ENCODE assay signal across 8 cellular contexts in the genomic region with DNA sequence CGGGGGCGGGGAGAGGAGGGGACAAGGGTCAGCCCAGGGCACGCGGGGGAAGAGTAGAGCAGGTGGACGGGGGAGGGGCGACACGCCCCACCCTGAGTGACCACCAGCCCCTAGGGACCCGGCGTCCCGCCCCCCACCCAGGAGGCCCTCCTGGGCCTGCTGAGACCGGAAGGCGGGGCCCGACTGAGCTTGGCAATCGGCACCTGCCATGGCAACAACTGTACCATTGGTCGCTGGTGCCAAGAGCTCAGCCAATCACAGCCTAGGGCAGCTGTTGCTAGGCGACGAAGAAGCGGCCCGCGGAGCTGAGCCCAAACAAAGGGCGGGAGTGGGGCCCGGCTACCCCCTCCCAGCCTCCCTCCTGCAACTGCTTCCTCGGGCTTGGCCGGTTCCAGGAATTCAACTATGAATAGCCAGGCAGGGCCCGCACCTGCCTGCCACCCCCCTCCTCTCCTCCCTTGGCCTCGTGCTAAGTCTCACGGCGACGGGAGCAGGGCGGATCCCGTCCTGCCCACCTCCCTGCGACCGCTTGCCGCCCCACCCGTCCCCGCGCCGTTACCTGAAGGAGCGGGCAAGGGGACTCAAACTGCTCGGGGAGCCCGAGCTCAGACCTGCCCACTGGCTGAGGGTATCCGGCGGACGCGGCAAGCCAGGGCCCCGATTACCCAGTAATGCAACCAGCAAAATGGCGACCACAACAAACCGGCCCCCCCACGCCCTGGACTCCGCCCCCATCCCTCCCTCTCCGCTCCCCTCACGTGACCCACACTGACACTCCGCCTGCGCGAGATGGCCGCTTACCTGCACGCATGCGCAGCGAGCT. TPM values are rescaled to one million over a fixed set of nuclear protein-coding genes. Genes with fewer than 3 reads are reported as not detected.
DNase-seq lines count a peak whose midpoint lies in the region; ATAC-seq and TF ChIP-seq lines count a peak whose summit lies in the region.

A gene (minus strand): TSS at position 699 of the 823 bp plus-strand sequence. CDS start 2,295 bp downstream, outside the sequence.

- intact Hi-C loops in activated CD4-positive, alpha-beta memory T cell treated with anti-CD3 and anti-CD28 coated beads for 36 hours (cut with micrococcal nuclease): loop anchor here (1.0 kb wide), 2 partner anchors 9 to 13 kb away; a partner anchor contains a TSS
- intact Hi-C loops in dorsolateral prefrontal cortex (cut with DNase I): loop anchor here (1.0 to 10.0 kb wide), 3 partner anchors 9 to 381 kb away; a partner anchor contains a TSS
- intact Hi-C loops in left lung (cut with DNase I): no loop called here

- peak within 1 kb of the TSS; percentile 58 for H3K4me3 Mint-ChIP-seq in activated CD4-positive, alpha-beta memory T cell treated with anti-CD3 and anti-CD28 coated beads for 36 hours

- H3K79me2 ChIP-seq in ACC112 (ENCODE audit: control insufficient read depth, insufficient read depth, low read length, unreplicated experiment): peaks cover 1% of the 10 kb centered on the region

- peaks cover 26% of the 10 kb centered on the region for H3K4me1 Mint-ChIP-seq in activated CD4-positive, alpha-beta memory T cell treated with anti-CD3 and anti-CD28 coated beads for 36 hours (ENCODE audit: low read depth)

- peaks cover 4% of the 10 kb centered on the region; the same call in 1 of the 2 replicates for H3K36me3 ChIP-seq in ACC112 (ENCODE audit: insufficient read depth, low read length)
- H3K36me3 ChIP-seq in left lung: peaks cover 1 to 74% of the 10 kb centered on the region in 2 donors

- H3K9me3 Mint-ChIP-seq in activated CD4-positive, alpha-beta memory T cell treated with anti-CD3 and anti-CD28 coated beads for 36 hours: no peaks in the 10 kb centered on the region

- no peaks in the 10 kb centered on the region for H3K27me3 ChIP-seq in ACC112 (ENCODE audit: insufficient read depth, low read length)
- H3K27me3 ChIP-seq in dorsolateral prefrontal cortex: no peaks in the 10 kb centered on the region
- no peaks in the 10 kb centered on the region for H3K27me3 ChIP-seq in left lung

- peak within 1 kb of the TSS; percentile 50 for H2AFZ ChIP-seq in ACC112 (ENCODE audit: low read length, unreplicated experiment)

- ATAC-seq in GM18868 (IDR thresholded peaks at IDR 0.05; ENCODE audit: unreplicated experiment) (peak; percentile 89), HG03103 (IDR thresholded peaks at IDR 0.05; ENCODE audit: low read depth, unreplicated experiment) (peak; percentile 78), left lung (peak; percentile 96)

- POLR2A ChIA-PET in activated CD4-positive, alpha-beta memory T cell treated with anti-CD3 and anti-CD28 coated beads for 36 hours (lab: Charles Lee): interaction anchor here (1.2 to 2.1 kb wide), 5 partner anchors 9 to 137 kb away, joined by 3 to 20 read pairs (median 8); a partner anchor contains a TSS

- TF ChIP-seq CTCF in dorsolateral prefrontal cortex (IDR thresholded peaks at IDR 0.05 in 54 of 56, conservative IDR thresholded peaks at IDR 0.05 in 2 of 56; ENCODE audit: low read depth in 1 of 56, partially characterized antibody in 56 of 56) (peak in 4 of 56 donors; percentile 13 to 30 (median 20)), left lung (IDR thresholded peaks at IDR 0.05) (no peak)

- H3K36me3 Mint-ChIP-seq in activated CD4-positive, alpha-beta memory T cell treated with anti-CD3 and anti-CD28 coated beads for 36 hours: peaks cover 52% of the 10 kb centered on the region

- H3K27me3 Mint-ChIP-seq in activated CD4-positive, alpha-beta memory T cell treated with anti-CD3 and anti-CD28 coated beads for 36 hours: no peaks in the 10 kb centered on the region

- DNase-seq in NCI-H345 treated with DMSO at 0.1 percent for 48 hours (lab: John Stamatoyannopoulos, UW; ENCODE audit: unreplicated experiment) (peak; percentile 99), dorsolateral prefrontal cortex (peak; percentile 96 to 99 (median 98)), left lung (peak; percentile 98)
- peak; percentile 98 for DNase-seq in activated CD4-positive, alpha-beta memory T cell treated with anti-CD3 and anti-CD28 coated beads for 36 hours
- peak; percentile 94 to 96 for DNase-seq in stimulated activated CD4-positive, alpha-beta T cell treated with anti-CD3 and anti-CD28 coated beads, Interleukin-2, amount 100 ng/mL, for 24 hours

- CTCF ChIA-PET in activated CD4-positive, alpha-beta memory T cell treated with anti-CD3 and anti-CD28 coated beads for 36 hours (lab: Charles Lee): interaction anchor here (0.6 to 2.2 kb wide), 9 partner anchors 9 to 307 kb away, joined by 3 to 56 read pairs (median 4); a partner anchor contains a TSS

- H3K27ac ChIP-seq in ACC112 (ENCODE audit: low read depth, low read length) (peak within 1 kb of the TSS; percentile 91), dorsolateral prefrontal cortex (peak within 1 kb of the TSS; percentile 69 to 99 (median 94)), left lung (peak within 1 kb of the TSS; percentile 84 to 93)

- H3K4me1 ChIP-seq in ACC112 (ENCODE audit: control insufficient read depth, insufficient read depth, low read length, unreplicated experiment) (peaks cover 10% of the 10 kb centered on the region), left lung (peaks cover 6 to 23% of the 10 kb centered on the region in 2 donors)

- H3K9me3 ChIP-seq in left lung: no peaks in the 10 kb centered on the region

- peak within 1 kb of the TSS; percentile 74 for H3K27ac Mint-ChIP-seq in activated CD4-positive, alpha-beta memory T cell treated with anti-CD3 and anti-CD28 coated beads for 36 hours

- H3K4me3 ChIP-seq in ACC112 (ENCODE audit: low read depth, low read length): peak within 1 kb of the TSS; percentile 86
- peak within 1 kb of the TSS; percentile 77 to 100 (median 99) for H3K4me3 ChIP-seq in dorsolateral prefrontal cortex
- H3K4me3 ChIP-seq in left lung: peak within 1 kb of the TSS; percentile 100

RNA-seq across cellular contexts. Expression of the gene that starts here (rescaled TPM):
- 1 to 10 TPM; 4.5 to 4.8 TPM for total RNA-seq in activated CD4-positive, alpha-beta memory T cell treated with anti-CD3 and anti-CD28 coated beads for 36 hours
- total RNA-seq in dorsolateral prefrontal cortex (10 to 100 TPM; 19.2 to 46.1 (median 32.8) TPM), left lung (10 to 100 TPM; 13.6 to 25.0 TPM)

Comparison
In these comparisons a context has a peak if more than half of its experiments do, and no peak if none do; other contexts are left out.
1. Peak in every context shown above with its lines: DNase-seq, ATAC-seq, H3K4me3 ChIP-seq and H3K27ac ChIP-seq.
2. intact Hi-C loops: an anchor here in activated CD4-positive, alpha-beta memory T cell treated with anti-CD3 and anti-CD28 coated beads for 36 hours (1.0 kb wide) and dorsolateral prefrontal cortex (1.0 to 10.0 kb wide); none called in left lung.